In genomic region chr19:40398417-40399056, GRCh38 we compare ENCODE assay signal across 8 cellular contexts. TPM values are rescaled to one million over a fixed set of nuclear protein-coding genes. Genes with fewer than 3 reads are reported as not detected.
A peak's percentile ranks its signal among the peaks of the same experiment; 100 is the strongest.
DNase-seq lines count a peak whose midpoint lies in the region; ATAC-seq lines count a peak whose summit lies in the region.
"Had no signal": no experiment of that assay in that cellular context is flagged by ENCODE, and none has a peak within 500 bp of the region (broad histone marks: within the 10 kb centered on the region; RNA-seq: fewer than 3 reads in every experiment).

No MANE protein-coding gene starts in this region.

- DNase-seq in NCI-H524 (lab: John Stamatoyannopoulos, UW) (peak; percentile 56 to 83), iPS DF 6.9 (ENCODE audit: low read depth, low spot score) (peak; percentile 82), Karpas-422 (no peak)
- DNase-seq in activated T-cell treated with anti-CD3 and anti-CD28 coated beads, Interleukin-2, amount 50 U/mL, for 24 hours = peak; percentile 69
- DNase-seq in stimulated activated CD8-positive, alpha-beta memory T cell treated with anti-CD3 and anti-CD28 coated beads, Interleukin-15, amount 100 ng/mL, for 24 hours (ENCODE audit: low read depth) = peak; percentile 21

- H3K4me3 ChIP-seq in iPS DF 6.9 (ENCODE audit: low read length) (no peak overlapping the region), Karpas-422 (ENCODE audit: low read length) (no peak overlapping the region)
- H3K4me3 ChIP-seq: thoracic aorta had no signal

- H3K9me2 ChIP-seq in Karpas-422 (replicated peaks; ENCODE audit: insufficient read depth, low read length) = no peaks in the 10 kb centered on the region

- no peak for ATAC-seq in HG03571 (IDR thresholded peaks at IDR 0.05; ENCODE audit: unreplicated experiment)
- ATAC-seq in GM19395 (IDR thresholded peaks at IDR 0.05; ENCODE audit: unreplicated experiment) = no peak

- no peak overlapping the region for H3K27ac Mint-ChIP-seq in activated T-cell treated with anti-CD3 and anti-CD28 coated beads, Interleukin-2, amount 50 U/mL, for 24 hours

- H3K79me2 ChIP-seq in Karpas-422 (ENCODE audit: low read length) = no peaks in the 10 kb centered on the region

- H3K36me3 ChIP-seq in iPS DF 6.9 (ENCODE audit: control insufficient read depth, insufficient read depth, low read length) (no peaks in the 10 kb centered on the region; the same call in 1 of the 2 replicates), Karpas-422 (ENCODE audit: insufficient read depth, low read length) (no peaks in the 10 kb centered on the region)
- H3K36me3 ChIP-seq: thoracic aorta had no signal

- H3K4me3 Mint-ChIP-seq in activated T-cell treated with anti-CD3 and anti-CD28 coated beads, Interleukin-2, amount 50 U/mL, for 24 hours = no peak overlapping the region

- no peak overlapping the region for H3K9ac ChIP-seq in Karpas-422 (ENCODE audit: low read length)

- no peak overlapping the region for H3K4me2 ChIP-seq in Karpas-422 (ENCODE audit: low read depth, low read length, poor library complexity, severe bottlenecking)

- peaks cover 6% of the 10 kb centered on the region for H3K4me1 Mint-ChIP-seq in activated T-cell treated with anti-CD3 and anti-CD28 coated beads, Interleukin-2, amount 50 U/mL, for 24 hours (ENCODE audit: low read depth)

- peaks cover 7% of the 10 kb centered on the region for H3K4me1 ChIP-seq in iPS DF 6.9 (ENCODE audit: control insufficient read depth, insufficient read depth, low read length)
- H3K4me1 ChIP-seq in Karpas-422 (ENCODE audit: low read length) = peaks cover 4% of the 10 kb centered on the region

- H3K27me3 Mint-ChIP-seq in activated T-cell treated with anti-CD3 and anti-CD28 coated beads, Interleukin-2, amount 50 U/mL, for 24 hours = no peaks in the 10 kb centered on the region

- H3K27ac ChIP-seq in iPS DF 6.9 (ENCODE audit: low read length) (no peak overlapping the region), Karpas-422 (ENCODE audit: low read length) (no peak overlapping the region)
- H3K27ac ChIP-seq: thoracic aorta had no signal

- no peaks in the 10 kb centered on the region for H3K9me3 Mint-ChIP-seq in activated T-cell treated with anti-CD3 and anti-CD28 coated beads, Interleukin-2, amount 50 U/mL, for 24 hours

- H2AFZ ChIP-seq in Karpas-422 (ENCODE audit: low read length) = no peak overlapping the region

- H3K36me3 Mint-ChIP-seq in activated T-cell treated with anti-CD3 and anti-CD28 coated beads, Interleukin-2, amount 50 U/mL, for 24 hours (ENCODE audit: low read depth) = no peaks in the 10 kb centered on the region

- H4K20me1 ChIP-seq in Karpas-422 (ENCODE audit: insufficient read depth, low read depth, low read length) = no peaks in the 10 kb centered on the region

- H3K27me3 ChIP-seq in iPS DF 6.9 (ENCODE audit: control insufficient read depth, insufficient read depth, low read length) (no peaks in the 10 kb centered on the region), Karpas-422 (ENCODE audit: low read length) (no peaks in the 10 kb centered on the region)

- H3K9me3 ChIP-seq in iPS DF 6.9 (ENCODE audit: control insufficient read depth, insufficient read depth, low read length) (no peaks in the 10 kb centered on the region), Karpas-422 (ENCODE audit: low read length) (no peaks in the 10 kb centered on the region)
- H3K9me3 ChIP-seq: thoracic aorta had no signal

- no CpG with 5 or more reads among the region's 47 CpGs for WGBS in iPS DF 6.9 (ENCODE audit: insufficient coverage, insufficient read length)

RNA-seq across cellular contexts. Expression of gene HIPK4, which starts 8.6 kb away (rescaled TPM):
- total RNA-seq in Karpas-422 (2014; rRNA removed; shearing (Covaris generic); ENCODE audit: low replicate concordance) = not detected in 2 replicates
- total RNA-seq: thoracic aorta had no signal

RNA-seq across cellular contexts. Expression of gene PRX, which starts 14.6 kb away (rescaled TPM):
- 0.56 and 0.61 TPM in 2 replicates for total RNA-seq in Karpas-422 (2014; rRNA removed; shearing (Covaris generic); ENCODE audit: low replicate concordance)

RNA-seq across cellular contexts. Expression of gene SERTAD1, which starts 27.3 kb away (rescaled TPM):
- 4.8 and 8.4 TPM in 2 replicates for total RNA-seq in Karpas-422 (2014; rRNA removed; shearing (Covaris generic); ENCODE audit: low replicate concordance)

RNA-seq across cellular contexts. Expression of gene SERTAD3, which starts 45.6 kb away (rescaled TPM):
- 14.1 and 14.9 TPM in 2 replicates for total RNA-seq in Karpas-422 (2014; rRNA removed; shearing (Covaris generic); ENCODE audit: low replicate concordance)

RNA-seq across cellular contexts. Expression of gene PLD3, which starts 50.0 kb away (rescaled TPM):
- total RNA-seq in Karpas-422 (2014; rRNA removed; shearing (Covaris generic); ENCODE audit: low replicate concordance) = 83.2 and 90.2 TPM in 2 replicates
